ENCODE assay signal across 1 cellular context in the genomic region with DNA sequence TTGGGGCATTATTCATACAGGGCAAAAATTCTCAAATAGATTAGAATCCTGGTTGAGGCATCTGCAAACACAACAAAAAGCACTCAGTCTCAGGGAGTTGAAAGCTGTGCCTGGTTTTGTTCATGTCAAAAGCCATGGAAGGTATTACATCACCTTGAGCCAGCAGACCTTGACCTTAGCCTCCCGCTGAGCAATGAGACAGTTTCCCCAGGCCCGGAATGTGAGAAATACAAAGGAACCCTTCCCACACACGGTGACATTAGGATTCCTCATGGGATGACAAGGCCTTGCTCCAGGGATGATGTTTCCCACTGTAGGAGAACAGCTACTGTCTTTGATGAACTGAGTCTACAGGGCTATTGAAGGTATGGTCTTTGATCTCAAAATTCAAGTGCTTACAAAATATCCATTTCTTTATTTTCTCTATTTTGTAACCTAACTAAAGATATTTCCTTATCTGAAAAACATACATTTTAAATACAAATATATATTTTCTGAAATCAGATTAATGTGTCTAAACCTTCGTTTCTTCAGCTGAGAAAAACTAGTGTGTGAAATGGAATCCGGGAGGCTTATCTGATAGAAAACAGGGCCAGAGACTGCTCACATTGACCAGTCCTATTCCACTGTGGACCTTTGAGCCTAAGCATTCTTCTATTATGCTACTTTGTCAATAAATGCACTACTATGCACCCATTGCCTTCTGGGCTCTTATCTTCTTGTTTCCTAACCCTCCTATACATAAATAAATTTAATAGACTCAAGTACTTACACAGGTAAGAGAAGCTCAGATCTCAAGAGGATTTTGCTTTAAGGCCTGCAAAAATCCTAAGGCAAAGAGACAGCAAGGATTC.
TF ChIP-seq lines count a peak whose summit lies in the region.

No MANE protein-coding gene starts in this region.

TF ChIP-seq in HepG2, 621 proteins besides CTCF, POLR2A, EP300 and RAD21 (continued from another document and continues in another):
- TF ChIP-seq ASH2L (IDR thresholded peaks at IDR 0.05; ENCODE audit: insufficient read length, low read depth, low read length), result peak; percentile 70
- TF ChIP-seq ZNF468 (CRISPR knock-in tag; IDR thresholded peaks at IDR 0.05), result no peak
- TF ChIP-seq, protein P1, sequence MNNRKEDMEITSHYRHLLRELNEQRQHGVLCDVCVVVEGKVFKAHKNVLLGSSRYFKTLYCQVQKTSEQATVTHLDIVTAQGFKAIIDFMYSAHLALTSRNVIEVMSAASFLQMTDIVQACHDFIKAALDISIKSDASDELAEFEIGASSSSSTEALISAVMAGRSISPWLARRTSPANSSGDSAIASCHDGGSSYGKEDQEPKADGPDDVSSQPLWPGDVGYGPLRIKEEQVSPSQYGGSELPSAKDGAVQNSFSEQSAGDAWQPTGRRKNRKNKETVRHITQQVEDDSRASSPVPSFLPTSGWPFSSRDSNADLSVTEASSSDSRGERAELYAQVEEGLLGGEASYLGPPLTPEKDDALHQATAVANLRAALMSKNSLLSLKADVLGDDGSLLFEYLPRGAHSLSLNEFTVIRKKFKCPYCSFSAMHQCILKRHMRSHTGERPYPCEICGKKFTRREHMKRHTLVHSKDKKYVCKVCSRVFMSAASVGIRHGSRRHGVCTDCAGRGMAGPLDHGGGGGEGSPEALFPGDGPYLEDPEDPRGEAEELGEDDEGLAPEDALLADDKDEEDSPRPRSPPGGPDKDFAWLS (CRISPR knock-in tag; IDR thresholded peaks at IDR 0.05; ENCODE audit: borderline replicate concordance), result no peak
- no peak for TF ChIP-seq ZEB1 (IDR thresholded peaks at IDR 0.05; ENCODE audit: insufficient replicate concordance, low read depth)
- TF ChIP-seq PREB (CRISPR knock-in tag; IDR thresholded peaks at IDR 0.05), result no peak
- peak; percentile 97 for TF ChIP-seq NR2F6 (IDR thresholded peaks at IDR 0.05)
- TF ChIP-seq NR2F6 (CRISPR knock-in tag; IDR thresholded peaks at IDR 0.05), result peak; percentile 99
- TF ChIP-seq MED8 (CRISPR knock-in tag; IDR thresholded peaks at IDR 0.05; ENCODE audit: insufficient replicate concordance), result no peak
- TF ChIP-seq MAFG (CRISPR knock-in tag; IDR thresholded peaks at IDR 0.05), result no peak
- TF ChIP-seq, protein P2, sequence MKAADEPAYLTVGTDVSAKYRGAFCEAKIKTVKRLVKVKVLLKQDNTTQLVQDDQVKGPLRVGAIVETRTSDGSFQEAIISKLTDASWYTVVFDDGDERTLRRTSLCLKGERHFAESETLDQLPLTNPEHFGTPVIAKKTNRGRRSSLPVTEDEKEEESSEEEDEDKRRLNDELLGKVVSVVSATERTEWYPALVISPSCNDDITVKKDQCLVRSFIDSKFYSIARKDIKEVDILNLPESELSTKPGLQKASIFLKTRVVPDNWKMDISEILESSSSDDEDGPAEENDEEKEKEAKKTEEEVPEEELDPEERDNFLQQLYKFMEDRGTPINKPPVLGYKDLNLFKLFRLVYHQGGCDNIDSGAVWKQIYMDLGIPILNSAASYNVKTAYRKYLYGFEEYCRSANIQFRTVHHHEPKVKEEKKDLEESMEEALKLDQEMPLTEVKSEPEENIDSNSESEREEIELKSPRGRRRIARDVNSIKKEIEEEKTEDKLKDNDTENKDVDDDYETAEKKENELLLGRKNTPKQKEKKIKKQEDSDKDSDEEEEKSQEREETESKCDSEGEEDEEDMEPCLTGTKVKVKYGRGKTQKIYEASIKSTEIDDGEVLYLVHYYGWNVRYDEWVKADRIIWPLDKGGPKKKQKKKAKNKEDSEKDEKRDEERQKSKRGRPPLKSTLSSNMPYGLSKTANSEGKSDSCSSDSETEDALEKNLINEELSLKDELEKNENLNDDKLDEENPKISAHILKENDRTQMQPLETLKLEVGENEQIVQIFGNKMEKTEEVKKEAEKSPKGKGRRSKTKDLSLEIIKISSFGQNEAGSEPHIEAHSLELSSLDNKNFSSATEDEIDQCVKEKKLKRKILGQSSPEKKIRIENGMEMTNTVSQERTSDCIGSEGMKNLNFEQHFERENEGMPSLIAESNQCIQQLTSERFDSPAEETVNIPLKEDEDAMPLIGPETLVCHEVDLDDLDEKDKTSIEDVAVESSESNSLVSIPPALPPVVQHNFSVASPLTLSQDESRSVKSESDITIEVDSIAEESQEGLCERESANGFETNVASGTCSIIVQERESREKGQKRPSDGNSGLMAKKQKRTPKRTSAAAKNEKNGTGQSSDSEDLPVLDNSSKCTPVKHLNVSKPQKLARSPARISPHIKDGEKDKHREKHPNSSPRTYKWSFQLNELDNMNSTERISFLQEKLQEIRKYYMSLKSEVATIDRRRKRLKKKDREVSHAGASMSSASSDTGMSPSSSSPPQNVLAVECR (CRISPR knock-in tag; IDR thresholded peaks at IDR 0.05; ENCODE audit: borderline replicate concordance), result no peak; the same call in 1 of the 2 replicates
- TF ChIP-seq ZBTB14 (CRISPR knock-in tag; IDR thresholded peaks at IDR 0.05), result no peak
- no peak for TF ChIP-seq FOXK2 (IDR thresholded peaks at IDR 0.05)
- no peak for TF ChIP-seq CHD2 (IDR thresholded peaks at IDR 0.05; ENCODE audit: low read depth, low read length)
- peak; percentile 60; the same call in 1 of the 2 replicates for TF ChIP-seq DMAP1 (CRISPR knock-in tag; IDR thresholded peaks at IDR 0.05)
- no peak for TF ChIP-seq ZBTB38 (CRISPR knock-in tag; IDR thresholded peaks at IDR 0.05)
- peak; percentile 66; the same call in 1 of the 2 replicates for TF ChIP-seq SPEN (CRISPR knock-in tag; IDR thresholded peaks at IDR 0.05; ENCODE audit: low read depth)
- no peak for TF ChIP-seq FOXA1 (IDR thresholded peaks at IDR 0.05)
- TF ChIP-seq FOXA1 (CRISPR knock-in tag; IDR thresholded peaks at IDR 0.05), result peak; percentile 55
- peak; percentile 95; the same call in 1 of the 2 replicates for TF ChIP-seq RXRA (CRISPR knock-in tag; IDR thresholded peaks at IDR 0.05)
- peak; percentile 83 for TF ChIP-seq ZFX (CRISPR knock-in tag; IDR thresholded peaks at IDR 0.05; ENCODE audit: low read depth)
- TF ChIP-seq NFYB (CRISPR knock-in tag; IDR thresholded peaks at IDR 0.05), result no peak
- TF ChIP-seq ZFP90 (CRISPR knock-in tag; IDR thresholded peaks at IDR 0.05; ENCODE audit: borderline replicate concordance), result no peak
- TF ChIP-seq ZBTB37 (CRISPR knock-in tag; IDR thresholded peaks at IDR 0.05), result no peak
- no peak for TF ChIP-seq DR1 (CRISPR knock-in tag; IDR thresholded peaks at IDR 0.05)
- TF ChIP-seq PRMT3 (CRISPR knock-in tag; IDR thresholded peaks at IDR 0.05; ENCODE audit: borderline replicate concordance, low read depth), result no peak
- TF ChIP-seq GTF2F1 (IDR thresholded peaks at IDR 0.05; ENCODE audit: low read length), result no peak
- no peak for TF ChIP-seq NONO (IDR thresholded peaks at IDR 0.05)
- TF ChIP-seq NONO (CRISPR knock-in tag; conservative IDR thresholded peaks at IDR 0.05), result 0 out of 2 replicates have a peak, but pooled peaks have one; percentile 41
- TF ChIP-seq ZNF740 (CRISPR knock-in tag; IDR thresholded peaks at IDR 0.05), result no peak
- no peak for TF ChIP-seq ZNF235 (CRISPR knock-in tag; IDR thresholded peaks at IDR 0.05; ENCODE audit: borderline replicate concordance)
- TF ChIP-seq HDAC6 (IDR thresholded peaks at IDR 0.05; ENCODE audit: low read depth, low read length), result no peak
- no peak for TF ChIP-seq TCF12 (IDR thresholded peaks at IDR 0.05)
- TF ChIP-seq TCF12 (CRISPR knock-in tag; IDR thresholded peaks at IDR 0.05), result no peak
- no peak for TF ChIP-seq ELK4 (CRISPR knock-in tag; IDR thresholded peaks at IDR 0.05; ENCODE audit: borderline replicate concordance)
- TF ChIP-seq TP53 (CRISPR knock-in tag; conservative IDR thresholded peaks at IDR 0.05), result no peak
- TF ChIP-seq ATF6 (CRISPR knock-in tag; conservative IDR thresholded peaks at IDR 0.05), result no peak
